In the genomic region with DNA sequence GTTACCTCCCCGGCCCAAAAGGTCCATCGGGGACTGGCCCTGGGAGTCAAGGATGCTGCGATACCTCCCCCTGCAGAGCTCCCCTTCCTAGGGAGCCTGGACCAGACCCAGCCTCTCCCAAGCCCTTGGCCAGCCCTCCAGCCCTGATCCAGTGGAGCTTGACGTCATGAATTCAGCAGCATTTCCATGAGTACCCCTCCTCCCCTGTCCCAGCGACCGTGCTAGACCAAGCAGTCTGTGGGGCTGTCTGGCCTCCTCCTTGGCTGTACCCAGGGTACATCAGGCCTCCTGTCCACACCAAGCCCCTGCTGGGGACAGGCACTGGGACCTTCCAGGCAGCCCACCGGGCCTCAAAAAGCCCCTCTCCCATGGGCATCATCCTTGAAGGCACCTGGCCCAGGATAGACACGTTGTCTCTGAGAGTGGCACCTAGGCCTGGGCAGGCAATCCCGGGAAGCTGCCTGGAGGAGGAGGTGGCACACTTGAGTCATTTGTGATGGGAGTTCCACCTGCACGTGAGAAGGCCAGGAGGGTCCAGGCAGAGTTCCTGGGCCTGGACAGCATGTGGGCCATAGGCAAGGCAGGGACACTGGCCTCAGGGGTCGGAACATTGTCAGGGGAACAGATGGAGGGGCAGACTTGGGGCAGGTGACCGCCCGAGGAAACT, we compare ENCODE assay signal across 17 cellular contexts. TPM values are rescaled to one million over a fixed set of nuclear protein-coding genes. Genes with fewer than 3 reads are reported as not detected.
A peak's percentile ranks its signal among the peaks of the same experiment; 100 is the strongest.
DNase-seq lines count a peak whose midpoint lies in the region; ATAC-seq and TF ChIP-seq lines count a peak whose summit lies in the region.
"Had no signal": no experiment of that assay in that cellular context is flagged by ENCODE, and none has a peak within 500 bp of the region (broad histone marks: within the 10 kb centered on the region; RNA-seq: fewer than 3 reads in every experiment).

No MANE protein-coding gene starts in this region.

- no peak for TF ChIP-seq CTCF in CD14-positive monocyte (IDR thresholded peaks at IDR 0.05)
- TF ChIP-seq CTCF in WTC11 (IDR thresholded peaks at IDR 0.05), result no peak

- ATAC-seq in WTC11, result no peak
- ATAC-seq in sciatic nerve, result no peak
- no peak for ATAC-seq in left lobe of liver

- H3K4me3 Mint-ChIP-seq in CD14-positive monocyte, result no peak overlapping the region
- no peak overlapping the region for H3K4me3 Mint-ChIP-seq in WTC11
- H3K4me3 Mint-ChIP-seq: CD4-positive, CD25-positive, alpha-beta regulatory T cell had no signal

- intact Hi-C loops in CD14-positive monocyte (cut with micrococcal nuclease) (no loop called here), sciatic nerve (cut with DNase I) (no loop called here)

- H3K4me1 Mint-ChIP-seq in CD14-positive monocyte, result no peaks in the 10 kb centered on the region
- peaks cover 3% of the 10 kb centered on the region; the same call in 1 of the 2 replicates for H3K4me1 Mint-ChIP-seq in WTC11

- H3K27me3 Mint-ChIP-seq in CD14-positive monocyte (ENCODE audit: low read depth in 3 of 3) (peaks cover 1 to 3% (median 1%) of the 10 kb centered on the region in 3 donors), WTC11 (ENCODE audit: low read depth) (no peaks in the 10 kb centered on the region)
- H3K27me3 Mint-ChIP-seq: CD4-positive, CD25-positive, alpha-beta regulatory T cell had no signal

- H3K9me3 Mint-ChIP-seq in CD14-positive monocyte (peaks cover 0 to 2% (median 0%) of the 10 kb centered on the region in 7 donors), WTC11 (no peaks in the 10 kb centered on the region)
- H3K9me3 Mint-ChIP-seq: activated T-helper 2 cell treated with anti-CD3 and anti-CD28 coated beads, Interferon-gamma antibody, Interleukin-2, Interleukin-4, amounts not matched to agents 10 μg/mL and 5 μg/mL and 100 μg/mL, durations not matched to agents 14 hours and 24 hours and 36 hours; CD4-positive, CD25-positive, alpha-beta regulatory T cell had no signal

- CTCF ChIA-PET in WTC11 (lab: Charles Lee), result interaction anchor here (0.6 to 1.5 kb wide), 2 partner anchors 52 to 155 kb away, joined by 3 to 8 read pairs; no protein-coding TSS in a partner anchor

- H3K36me3 Mint-ChIP-seq in CD14-positive monocyte, result no peaks in the 10 kb centered on the region
- H3K36me3 Mint-ChIP-seq in WTC11, result no peaks in the 10 kb centered on the region
- H3K36me3 Mint-ChIP-seq: CD4-positive, CD25-positive, alpha-beta regulatory T cell had no signal

- H3K27ac Mint-ChIP-seq in CD14-positive monocyte (peak overlapping the region in 1 of 7 donors; percentile 18), WTC11 (0 out of 2 replicates have a peak overlapping the region, but pooled peaks have one; percentile 63)
- H3K27ac Mint-ChIP-seq: activated T-helper 2 cell treated with anti-CD3 and anti-CD28 coated beads, Interferon-gamma antibody, Interleukin-2, Interleukin-4, amounts not matched to agents 10 μg/mL and 5 μg/mL and 100 μg/mL, durations not matched to agents 14 hours and 24 hours and 36 hours had no signal

- DNase-seq in CD14-positive monocyte (ENCODE audit: low spot score) (peak; percentile 44), WTC11 (ENCODE audit: low spot score) (peak; percentile 5), islet precursor cell (peak; percentile 43), sciatic nerve (ENCODE audit: low spot score) (peak; percentile 51), germinal center (ENCODE audit: low spot score) (no peak), NCI-H446 (lab: John Stamatoyannopoulos, UW) (no peak), left lobe of liver (ENCODE audit: low spot score) (no peak)
- DNase-seq: activated CD4-positive, alpha-beta T cell treated with anti-CD3 and anti-CD28 coated beads, Interleukin-2, amount 50 U/mL, for 4 hours; amygdala; CD4-positive, CD25-positive, alpha-beta regulatory T cell; cortex of kidney; foreskin melanocyte; NCI-H2081 treated with DMSO at 0.1 percent for 48 hours; NCI-H345; NCI-H774; stimulated activated naive CD4-positive, alpha-beta T cell treated with Interleukin-2 at 50 U/mL for 16 hours had no signal

- POLR2A ChIA-PET in WTC11 (lab: Charles Lee), result no interaction called here

TF ChIP-seq in WTC11, 78 proteins besides CTCF, POLR2A, EP300 and RAD21:
- TF ChIP-seq, protein P1, sequence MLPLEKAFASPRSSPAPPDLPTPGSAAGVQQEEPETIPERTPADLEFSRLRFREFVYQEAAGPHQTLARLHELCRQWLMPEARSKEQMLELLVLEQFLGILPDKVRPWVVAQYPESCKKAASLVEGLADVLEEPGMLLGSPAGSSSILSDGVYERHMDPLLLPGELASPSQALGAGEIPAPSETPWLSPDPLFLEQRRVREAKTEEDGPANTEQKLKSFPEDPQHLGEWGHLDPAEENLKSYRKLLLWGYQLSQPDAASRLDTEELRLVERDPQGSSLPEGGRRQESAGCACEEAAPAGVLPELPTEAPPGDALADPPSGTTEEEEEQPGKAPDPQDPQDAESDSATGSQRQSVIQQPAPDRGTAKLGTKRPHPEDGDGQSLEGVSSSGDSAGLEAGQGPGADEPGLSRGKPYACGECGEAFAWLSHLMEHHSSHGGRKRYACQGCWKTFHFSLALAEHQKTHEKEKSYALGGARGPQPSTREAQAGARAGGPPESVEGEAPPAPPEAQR (CRISPR knock-in tag; IDR thresholded peaks at IDR 0.05), result no peak
- TF ChIP-seq SMAD4 (CRISPR knock-in tag; IDR thresholded peaks at IDR 0.05), result no peak

RNA-seq across cellular contexts. Expression of a gene that starts 46.4 kb away (rescaled TPM):
- not detected for polyA plus RNA-seq in CD14-positive monocyte
- 1.1 to 1.5 TPM (median 1.3 TPM) in 3 replicates for total RNA-seq in WTC11 (2021)
- 11.4 TPM for total RNA-seq in sciatic nerve
- total RNA-seq in left lobe of liver, result 0.05 TPM
- polyA plus RNA-seq: CD4-positive, CD25-positive, alpha-beta regulatory T cell had no signal

Comparison
In these comparisons a context has a peak if more than half of its experiments do, and no peak if none do; other contexts are left out.
1. DNase-seq: peak in CD14-positive monocyte (single experiment), WTC11 (single experiment), islet precursor cell (single experiment) and sciatic nerve (single experiment); none in germinal center (single experiment), NCI-H446 (0 of 2) and left lobe of liver (single experiment).